Comparison of ENCODE assay signal across 1 cellular context in the genomic region with DNA sequence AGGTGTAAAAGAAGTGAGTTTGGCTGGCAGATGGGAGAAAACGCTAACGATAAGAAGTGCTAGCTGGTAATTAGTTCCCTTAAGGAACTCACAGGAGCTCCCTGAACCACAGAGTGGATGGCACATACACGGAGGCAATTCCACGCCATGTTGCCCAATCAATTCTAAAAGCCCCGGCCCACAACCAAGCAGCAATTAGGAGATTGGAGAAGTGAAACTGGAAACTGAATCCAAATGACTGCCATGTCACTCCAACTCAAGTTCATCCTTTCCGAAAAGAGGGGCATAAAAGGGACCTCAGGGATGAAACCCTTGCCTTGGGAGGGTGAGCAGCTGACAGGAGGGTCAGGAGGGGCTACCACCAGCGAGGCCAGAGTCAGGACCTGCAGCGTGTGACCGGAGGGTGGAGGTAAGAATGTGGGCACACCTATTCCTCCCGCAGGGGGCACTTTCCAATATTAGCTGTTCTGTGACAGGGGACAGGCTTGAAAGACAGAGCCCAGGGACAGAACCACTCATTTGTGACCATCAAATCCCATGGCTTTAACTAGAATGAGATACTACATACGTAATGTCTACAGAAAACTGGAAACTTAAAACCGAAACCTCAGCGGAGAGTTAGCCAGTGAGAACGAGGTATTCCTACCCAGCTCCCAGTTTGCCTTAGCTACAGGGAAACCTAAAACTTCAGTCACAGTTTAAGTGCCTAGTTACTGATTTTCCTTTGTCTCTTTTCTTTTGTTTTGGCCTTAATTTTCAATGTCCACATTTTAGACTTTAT.
TF ChIP-seq lines count a peak whose summit lies in the region.

No MANE protein-coding gene starts in this region.

TF ChIP-seq in GM12878, 131 proteins besides CTCF, POLR2A, EP300 and RAD21 (continued from another document):
- TF ChIP-seq MTA2 (IDR thresholded peaks at IDR 0.05; ENCODE audit: low read depth) (peak; percentile 59), KLF5 (IDR thresholded peaks at IDR 0.05; ENCODE audit: partially characterized antibody) (no peak), SUPT20H (IDR thresholded peaks at IDR 0.05; ENCODE audit: borderline replicate concordance, control insufficient read depth, low read depth, low read length) (no peak), FOXK2 (IDR thresholded peaks at IDR 0.05) (no peak), BCL11A (IDR thresholded peaks at IDR 0.05; ENCODE audit: low read depth, low read length) (0 out of 2 replicates have a peak, but pooled peaks have one; percentile 9), SPI1 (IDR thresholded peaks at IDR 0.05; ENCODE audit: borderline replicate concordance, insufficient read depth, low read depth, low read length) (peak; percentile 88), PKNOX1 (IDR thresholded peaks at IDR 0.05) (peak; percentile 76), SIX5 (IDR thresholded peaks at IDR 0.05; ENCODE audit: low read depth, low read length, severe bottlenecking) (no peak), ATF7 (IDR thresholded peaks at IDR 0.05; ENCODE audit: low read depth) (no peak), ZBED1 (IDR thresholded peaks at IDR 0.05; ENCODE audit: borderline replicate concordance) (no peak), EED (IDR thresholded peaks at IDR 0.05; ENCODE audit: low read depth) (no peak), NFIC (IDR thresholded peaks at IDR 0.05; ENCODE audit: low read depth, low read length) (no peak), IKZF2 (IDR thresholded peaks at IDR 0.05) (peak; percentile 44 to 64; a peak in 3 of 4 replicates), IKZF1 (conservative IDR thresholded peaks at IDR 0.05) (peak; percentile 51)
- TF ChIP-seq, protein P1, sequence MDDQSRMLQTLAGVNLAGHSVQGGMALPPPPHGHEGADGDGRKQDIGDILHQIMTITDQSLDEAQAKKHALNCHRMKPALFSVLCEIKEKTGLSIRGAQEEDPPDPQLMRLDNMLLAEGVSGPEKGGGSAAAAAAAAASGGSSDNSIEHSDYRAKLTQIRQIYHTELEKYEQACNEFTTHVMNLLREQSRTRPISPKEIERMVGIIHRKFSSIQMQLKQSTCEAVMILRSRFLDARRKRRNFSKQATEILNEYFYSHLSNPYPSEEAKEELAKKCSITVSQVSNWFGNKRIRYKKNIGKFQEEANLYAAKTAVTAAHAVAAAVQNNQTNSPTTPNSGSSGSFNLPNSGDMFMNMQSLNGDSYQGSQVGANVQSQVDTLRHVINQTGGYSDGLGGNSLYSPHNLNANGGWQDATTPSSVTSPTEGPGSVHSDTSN (IDR thresholded peaks at IDR 0.05; ENCODE audit: insufficient replicate concordance, low read depth, low read length) = peak; percentile 28
- TF ChIP-seq, protein P2, sequence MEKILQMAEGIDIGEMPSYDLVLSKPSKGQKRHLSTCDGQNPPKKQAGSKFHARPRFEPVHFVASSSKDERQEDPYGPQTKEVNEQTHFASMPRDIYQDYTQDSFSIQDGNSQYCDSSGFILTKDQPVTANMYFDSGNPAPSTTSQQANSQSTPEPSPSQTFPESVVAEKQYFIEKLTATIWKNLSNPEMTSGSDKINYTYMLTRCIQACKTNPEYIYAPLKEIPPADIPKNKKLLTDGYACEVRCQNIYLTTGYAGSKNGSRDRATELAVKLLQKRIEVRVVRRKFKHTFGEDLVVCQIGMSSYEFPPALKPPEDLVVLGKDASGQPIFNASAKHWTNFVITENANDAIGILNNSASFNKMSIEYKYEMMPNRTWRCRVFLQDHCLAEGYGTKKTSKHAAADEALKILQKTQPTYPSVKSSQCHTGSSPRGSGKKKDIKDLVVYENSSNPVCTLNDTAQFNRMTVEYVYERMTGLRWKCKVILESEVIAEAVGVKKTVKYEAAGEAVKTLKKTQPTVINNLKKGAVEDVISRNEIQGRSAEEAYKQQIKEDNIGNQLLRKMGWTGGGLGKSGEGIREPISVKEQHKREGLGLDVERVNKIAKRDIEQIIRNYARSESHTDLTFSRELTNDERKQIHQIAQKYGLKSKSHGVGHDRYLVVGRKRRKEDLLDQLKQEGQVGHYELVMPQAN (conservative IDR thresholded peaks at IDR 0.05) = no peak
